In the genomic region with DNA sequence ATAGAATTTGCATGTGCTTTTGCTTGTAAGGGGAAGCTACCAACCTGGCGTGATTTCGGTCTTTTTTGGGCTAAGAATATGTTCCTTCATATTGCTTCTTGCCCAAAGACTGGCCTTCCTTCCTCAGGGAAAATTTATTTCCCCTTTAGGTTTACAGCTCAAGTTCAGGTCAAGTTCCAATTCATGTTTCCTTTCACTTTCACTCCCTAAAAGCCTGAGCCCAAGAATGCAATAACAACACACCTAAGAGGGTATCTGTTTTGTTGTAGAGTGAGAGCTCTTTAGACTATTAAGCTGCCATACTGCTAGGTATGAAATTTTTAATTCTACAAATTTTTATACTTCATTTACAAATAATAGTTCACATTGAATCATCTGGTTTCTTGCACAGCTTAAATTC, we compare ENCODE assay signal across 23 cellular contexts.
"Had no signal": no experiment of that assay in that cellular context is flagged by ENCODE, and none has a peak within 500 bp of the region (broad histone marks: within the 10 kb centered on the region; RNA-seq: fewer than 3 reads in every experiment).

No MANE protein-coding gene starts in this region.

- H3K27me3 Mint-ChIP-seq: activated naive CD4-positive, alpha-beta T cell treated with anti-CD3 and anti-CD28 coated beads, Interleukin-2, amount 50 U/mL, for 24 hours; dendritic cell treated with granulocyte-macrophage colony-stimulating factor and Interleukin-4, amounts not matched to agents 40 ng/mL and 50 ng/mL, for 4 days had no signal

- H3K9me3 ChIP-seq: body of pancreas, ovary, prostate gland, thoracic aorta, upper lobe of left lung had no signal

- H3K4me3 Mint-ChIP-seq: activated CD8-positive, alpha-beta T cell treated with anti-CD3 and anti-CD28 coated beads, Interleukin-2, amount 10 ng/mL, durations not matched to agents 7 days and 5 days; activated naive CD4-positive, alpha-beta T cell treated with anti-CD3 and anti-CD28 coated beads, Interleukin-2, amount 50 U/mL, for 24 hours; activated T-helper 1 cell treated with anti-CD3 and anti-CD28 coated beads, Interleukin-12 subunit alpha, Interleukin-12 subunit beta, Interleukin-2, Interleukin-4 antibody, amounts not matched to agents 30 ng/mL and 10 ng/mL and 1 ng/mL, durations not matched to agents 14 hours and 24 hours and 36 hours; dendritic cell treated with granulocyte-macrophage colony-stimulating factor and Interleukin-4, amounts not matched to agents 40 ng/mL and 50 ng/mL, for 4 days; naive thymus-derived CD4-positive, alpha-beta T cell; neural crest cell had no signal

- H3K36me3 ChIP-seq: left lung, ovary, prostate gland, thoracic aorta, upper lobe of left lung had no signal

- H3K27me3 ChIP-seq: body of pancreas, left lung, ovary, upper lobe of left lung had no signal

- H3K9me3 Mint-ChIP-seq: activated naive CD4-positive, alpha-beta T cell treated with anti-CD3 and anti-CD28 coated beads, Interleukin-2, amount 50 U/mL, for 24 hours; activated T-helper 1 cell treated with anti-CD3 and anti-CD28 coated beads, Interleukin-12 subunit alpha, Interleukin-12 subunit beta, Interleukin-2, Interleukin-4 antibody, amounts not matched to agents 30 ng/mL and 10 ng/mL and 1 ng/mL, durations not matched to agents 14 hours and 24 hours and 36 hours; dendritic cell treated with granulocyte-macrophage colony-stimulating factor and Interleukin-4, amounts not matched to agents 40 ng/mL and 50 ng/mL, for 4 days; neural crest cell had no signal

- H3K27ac Mint-ChIP-seq: activated CD8-positive, alpha-beta T cell treated with anti-CD3 and anti-CD28 coated beads, Interleukin-2, amount 10 ng/mL, durations not matched to agents 7 days and 5 days; activated naive CD4-positive, alpha-beta T cell treated with anti-CD3 and anti-CD28 coated beads, Interleukin-2, amount 50 U/mL, for 24 hours; activated T-helper 1 cell treated with anti-CD3 and anti-CD28 coated beads, Interleukin-12 subunit alpha, Interleukin-12 subunit beta, Interleukin-2, Interleukin-4 antibody, amounts not matched to agents 30 ng/mL and 10 ng/mL and 1 ng/mL, durations not matched to agents 14 hours and 24 hours and 36 hours; dendritic cell treated with granulocyte-macrophage colony-stimulating factor and Interleukin-4, amounts not matched to agents 40 ng/mL and 50 ng/mL, for 4 days; naive thymus-derived CD4-positive, alpha-beta T cell had no signal

- DNase-seq: activated CD4-positive, alpha-beta T cell treated with anti-CD3 and anti-CD28 coated beads for 1 hour; activated CD4-positive, alpha-beta T cell treated with anti-CD3 and anti-CD28 coated beads, Interleukin-2, amount 50 U/mL, for 1 hour; activated CD8-positive, alpha-beta T cell treated with anti-CD3 and anti-CD28 coated beads, Interleukin-2, amount 10 ng/mL, durations not matched to agents 7 days and 5 days; activated gamma-delta T cell treated with Interleukin-2 at 50 U/mL for 16 hours; anterior cingulate cortex; body of pancreas; effector CD4-positive, alpha-beta T cell; foreskin melanocyte; left lung; naive thymus-derived CD4-positive, alpha-beta T cell; ovary; stimulated activated CD4-positive, alpha-beta T cell treated with anti-CD3 and anti-CD28 coated beads, Interleukin-4, amount 100 ng/mL, for 24 hours; stimulated activated naive CD4-positive, alpha-beta T cell treated with Interleukin-2 at 50 U/mL for 16 hours; T-helper 9 cell; upper lobe of left lung had no signal

- H3K4me1 Mint-ChIP-seq: activated naive CD4-positive, alpha-beta T cell treated with anti-CD3 and anti-CD28 coated beads, Interleukin-2, amount 50 U/mL, for 24 hours; naive thymus-derived CD4-positive, alpha-beta T cell; neural crest cell had no signal

- H3K36me3 Mint-ChIP-seq: activated naive CD4-positive, alpha-beta T cell treated with anti-CD3 and anti-CD28 coated beads, Interleukin-2, amount 50 U/mL, for 24 hours; naive thymus-derived CD4-positive, alpha-beta T cell had no signal

- H3K27ac ChIP-seq: body of pancreas, left lung, ovary, prostate gland, thoracic aorta, upper lobe of left lung had no signal

- H3K4me3 ChIP-seq: body of pancreas, left lung, lung, ovary, prostate gland, thoracic aorta, upper lobe of left lung had no signal

- H3K4me1 ChIP-seq: body of pancreas, left lung, prostate gland, upper lobe of left lung had no signal

- ATAC-seq: activated CD8-positive, alpha-beta T cell treated with anti-CD3 and anti-CD28 coated beads, Interleukin-2, amount 10 ng/mL, durations not matched to agents 7 days and 5 days; body of pancreas; esophagus mucosa; left lung; naive thymus-derived CD4-positive, alpha-beta T cell had no signal
